ENCODE assay signal across 1 cellular context in the genomic region with DNA sequence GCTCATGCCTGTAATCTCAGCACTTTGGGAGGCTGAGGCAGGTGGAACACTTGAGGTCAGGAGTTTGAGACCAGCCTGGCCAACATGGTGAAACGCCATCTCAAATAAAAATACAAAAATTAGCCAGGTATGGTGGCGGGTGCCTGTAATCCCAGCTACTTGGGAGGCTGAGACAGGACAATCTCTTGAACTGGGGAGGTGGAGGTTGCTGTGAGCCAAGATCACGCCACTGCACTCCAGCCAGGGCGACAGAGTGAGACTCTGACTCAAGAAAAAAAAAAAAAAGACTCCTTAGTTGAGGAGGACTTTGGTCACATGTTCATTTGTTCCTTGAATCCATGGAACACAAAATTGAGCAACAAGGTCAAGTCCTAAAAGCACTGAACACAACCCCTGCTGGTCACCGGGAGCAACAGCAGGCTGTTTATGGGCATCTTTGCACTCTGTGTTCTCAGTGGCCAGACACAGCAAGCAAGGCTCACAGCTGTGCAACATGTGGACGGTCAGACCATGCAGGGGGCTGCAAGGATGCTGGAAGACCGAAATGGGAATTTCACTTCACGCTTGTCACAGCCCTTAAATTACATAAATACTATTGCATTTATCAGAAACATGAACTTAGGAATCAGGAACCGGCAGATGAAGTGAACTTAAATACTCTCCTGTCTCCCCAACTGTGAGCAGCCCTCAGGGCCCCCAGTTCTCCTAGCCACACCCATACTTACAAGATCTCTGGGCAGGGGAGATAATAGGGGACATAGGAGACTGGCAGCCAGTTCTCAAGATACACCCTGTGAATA.
TF ChIP-seq lines count a peak whose summit lies in the region.

No MANE protein-coding gene starts in this region.

TF ChIP-seq in K562, 482 proteins besides CTCF, POLR2A, EP300 and RAD21 (continued from another document and continues in another):
- TF ChIP-seq ZNF431 (CRISPR knock-in tag; IDR thresholded peaks at IDR 0.05), result no peak
- TF ChIP-seq, protein P1, sequence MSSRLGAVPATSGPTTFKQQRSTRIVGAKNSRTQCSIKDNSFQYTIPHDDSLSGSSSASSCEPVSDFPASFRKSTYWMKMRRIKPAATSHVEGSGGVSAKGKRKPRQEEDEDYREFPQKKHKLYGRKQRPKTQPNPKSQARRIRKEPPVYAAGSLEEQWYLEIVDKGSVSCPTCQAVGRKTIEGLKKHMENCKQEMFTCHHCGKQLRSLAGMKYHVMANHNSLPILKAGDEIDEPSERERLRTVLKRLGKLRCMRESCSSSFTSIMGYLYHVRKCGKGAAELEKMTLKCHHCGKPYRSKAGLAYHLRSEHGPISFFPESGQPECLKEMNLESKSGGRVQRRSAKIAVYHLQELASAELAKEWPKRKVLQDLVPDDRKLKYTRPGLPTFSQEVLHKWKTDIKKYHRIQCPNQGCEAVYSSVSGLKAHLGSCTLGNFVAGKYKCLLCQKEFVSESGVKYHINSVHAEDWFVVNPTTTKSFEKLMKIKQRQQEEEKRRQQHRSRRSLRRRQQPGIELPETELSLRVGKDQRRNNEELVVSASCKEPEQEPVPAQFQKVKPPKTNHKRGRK (tag; IDR thresholded peaks at IDR 0.05), result no peak
- TF ChIP-seq GTF2E2 (tag; IDR thresholded peaks at IDR 0.05), result no peak
- TF ChIP-seq L3MBTL2 (IDR thresholded peaks at IDR 0.05), result peak; percentile 31; the same call in 1 of the 2 replicates
- TF ChIP-seq ZNF589 (CRISPR knock-in tag; IDR thresholded peaks at IDR 0.05; ENCODE audit: low read depth), result no peak
- no peak for TF ChIP-seq BDP1 (IDR thresholded peaks at IDR 0.05; ENCODE audit: insufficient read depth, insufficient read length)
- no peak for TF ChIP-seq SREBF2 (CRISPR knock-in tag; IDR thresholded peaks at IDR 0.05)
- TF ChIP-seq ESRRB (CRISPR knock-in tag; IDR thresholded peaks at IDR 0.05; ENCODE audit: borderline replicate concordance), result no peak
- peak in 1 of 2 experiments; percentile 92; a peak in 2 of 4 replicates for TF ChIP-seq SRF (CRISPR knock-in tag; IDR thresholded peaks at IDR 0.05)
- peak; percentile 49 for TF ChIP-seq TCF3 (CRISPR knock-in tag; IDR thresholded peaks at IDR 0.05)
- no peak for TF ChIP-seq ELF2 (CRISPR knock-in tag; IDR thresholded peaks at IDR 0.05)
- no peak for TF ChIP-seq FOXJ2 (tag; IDR thresholded peaks at IDR 0.05)
- TF ChIP-seq TRIM24 (IDR thresholded peaks at IDR 0.05), result peak in 1 of 2 experiments; percentile 45; a peak in 1 of 4 replicates
- no peak for TF ChIP-seq PHF20 (IDR thresholded peaks at IDR 0.05; ENCODE audit: partially characterized antibody)
- TF ChIP-seq XRCC4 (IDR thresholded peaks at IDR 0.05; ENCODE audit: extremely low read depth, insufficient read depth, insufficient read length), result no peak
- TF ChIP-seq, protein P2, sequence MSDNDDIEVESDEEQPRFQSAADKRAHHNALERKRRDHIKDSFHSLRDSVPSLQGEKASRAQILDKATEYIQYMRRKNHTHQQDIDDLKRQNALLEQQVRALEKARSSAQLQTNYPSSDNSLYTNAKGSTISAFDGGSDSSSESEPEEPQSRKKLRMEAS (CRISPR knock-in tag; IDR thresholded peaks at IDR 0.05), result peak; percentile 63
- TF ChIP-seq, protein P3, sequence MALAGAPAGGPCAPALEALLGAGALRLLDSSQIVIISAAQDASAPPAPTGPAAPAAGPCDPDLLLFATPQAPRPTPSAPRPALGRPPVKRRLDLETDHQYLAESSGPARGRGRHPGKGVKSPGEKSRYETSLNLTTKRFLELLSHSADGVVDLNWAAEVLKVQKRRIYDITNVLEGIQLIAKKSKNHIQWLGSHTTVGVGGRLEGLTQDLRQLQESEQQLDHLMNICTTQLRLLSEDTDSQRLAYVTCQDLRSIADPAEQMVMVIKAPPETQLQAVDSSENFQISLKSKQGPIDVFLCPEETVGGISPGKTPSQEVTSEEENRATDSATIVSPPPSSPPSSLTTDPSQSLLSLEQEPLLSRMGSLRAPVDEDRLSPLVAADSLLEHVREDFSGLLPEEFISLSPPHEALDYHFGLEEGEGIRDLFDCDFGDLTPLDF (CRISPR knock-in tag; IDR thresholded peaks at IDR 0.05), result 0 out of 2 replicates have a peak, but pooled peaks have one; percentile 19
- 0 out of 2 replicates have a peak, but pooled peaks have one; percentile 30 for TF ChIP-seq ZNF644 (tag; IDR thresholded peaks at IDR 0.05; ENCODE audit: low read depth)
- TF ChIP-seq THRAP3 (IDR thresholded peaks at IDR 0.05; ENCODE audit: borderline replicate concordance), result no peak
- TF ChIP-seq, protein P4, sequence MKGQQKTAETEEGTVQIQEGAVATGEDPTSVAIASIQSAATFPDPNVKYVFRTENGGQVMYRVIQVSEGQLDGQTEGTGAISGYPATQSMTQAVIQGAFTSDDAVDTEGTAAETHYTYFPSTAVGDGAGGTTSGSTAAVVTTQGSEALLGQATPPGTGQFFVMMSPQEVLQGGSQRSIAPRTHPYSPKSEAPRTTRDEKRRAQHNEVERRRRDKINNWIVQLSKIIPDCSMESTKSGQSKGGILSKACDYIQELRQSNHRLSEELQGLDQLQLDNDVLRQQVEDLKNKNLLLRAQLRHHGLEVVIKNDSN (CRISPR knock-in tag; IDR thresholded peaks at IDR 0.05), result peak; percentile 75
- TF ChIP-seq MECOM (CRISPR knock-in tag; IDR thresholded peaks at IDR 0.05), result no peak
- TF ChIP-seq NUFIP1 (IDR thresholded peaks at IDR 0.05; ENCODE audit: partially characterized antibody), result no peak
- TF ChIP-seq, protein P5, sequence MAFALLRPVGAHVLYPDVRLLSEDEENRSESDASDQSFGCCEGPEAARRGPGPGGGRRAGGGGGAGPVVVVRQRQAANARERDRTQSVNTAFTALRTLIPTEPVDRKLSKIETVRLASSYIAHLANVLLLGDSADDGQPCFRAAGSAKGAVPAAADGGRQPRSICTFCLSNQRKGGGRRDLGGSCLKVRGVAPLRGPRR (CRISPR knock-in tag; IDR thresholded peaks at IDR 0.05), result no peak
- TF ChIP-seq TFAM (CRISPR knock-in tag; conservative IDR thresholded peaks at IDR 0.05), result no peak
- TF ChIP-seq, protein P6, sequence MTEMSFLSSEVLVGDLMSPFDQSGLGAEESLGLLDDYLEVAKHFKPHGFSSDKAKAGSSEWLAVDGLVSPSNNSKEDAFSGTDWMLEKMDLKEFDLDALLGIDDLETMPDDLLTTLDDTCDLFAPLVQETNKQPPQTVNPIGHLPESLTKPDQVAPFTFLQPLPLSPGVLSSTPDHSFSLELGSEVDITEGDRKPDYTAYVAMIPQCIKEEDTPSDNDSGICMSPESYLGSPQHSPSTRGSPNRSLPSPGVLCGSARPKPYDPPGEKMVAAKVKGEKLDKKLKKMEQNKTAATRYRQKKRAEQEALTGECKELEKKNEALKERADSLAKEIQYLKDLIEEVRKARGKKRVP (CRISPR knock-in tag; IDR thresholded peaks at IDR 0.05), result 0 out of 2 replicates have a peak, but pooled peaks have one; percentile 10
- TF ChIP-seq, protein P7, sequence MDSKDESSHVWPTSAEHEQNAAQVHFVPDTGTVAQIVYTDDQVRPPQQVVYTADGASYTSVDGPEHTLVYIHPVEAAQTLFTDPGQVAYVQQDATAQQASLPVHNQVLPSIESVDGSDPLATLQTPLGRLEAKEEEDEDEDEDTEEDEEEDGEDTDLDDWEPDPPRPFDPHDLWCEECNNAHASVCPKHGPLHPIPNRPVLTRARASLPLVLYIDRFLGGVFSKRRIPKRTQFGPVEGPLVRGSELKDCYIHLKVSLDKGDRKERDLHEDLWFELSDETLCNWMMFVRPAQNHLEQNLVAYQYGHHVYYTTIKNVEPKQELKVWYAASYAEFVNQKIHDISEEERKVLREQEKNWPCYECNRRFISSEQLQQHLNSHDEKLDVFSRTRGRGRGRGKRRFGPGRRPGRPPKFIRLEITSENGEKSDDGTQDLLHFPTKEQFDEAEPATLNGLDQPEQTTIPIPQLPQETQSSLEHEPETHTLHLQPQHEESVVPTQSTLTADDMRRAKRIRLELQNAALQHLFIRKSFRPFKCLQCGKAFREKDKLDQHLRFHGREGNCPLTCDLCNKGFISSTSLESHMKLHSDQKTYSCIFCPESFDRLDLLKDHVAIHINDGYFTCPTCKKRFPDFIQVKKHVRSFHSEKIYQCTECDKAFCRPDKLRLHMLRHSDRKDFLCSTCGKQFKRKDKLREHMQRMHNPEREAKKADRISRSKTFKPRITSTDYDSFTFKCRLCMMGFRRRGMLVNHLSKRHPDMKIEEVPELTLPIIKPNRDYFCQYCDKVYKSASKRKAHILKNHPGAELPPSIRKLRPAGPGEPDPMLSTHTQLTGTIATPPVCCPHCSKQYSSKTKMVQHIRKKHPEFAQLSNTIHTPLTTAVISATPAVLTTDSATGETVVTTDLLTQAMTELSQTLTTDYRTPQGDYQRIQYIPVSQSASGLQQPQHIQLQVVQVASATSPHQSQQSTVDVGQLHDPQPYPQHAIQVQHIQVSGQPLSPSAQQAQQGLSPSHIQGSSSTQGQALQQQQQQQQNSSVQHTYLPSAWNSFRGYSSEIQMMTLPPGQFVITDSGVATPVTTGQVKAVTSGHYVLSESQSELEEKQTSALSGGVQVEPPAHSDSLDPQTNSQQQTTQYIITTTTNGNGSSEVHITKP (IDR thresholded peaks at IDR 0.05; ENCODE audit: partially characterized antibody), result peak; percentile 4
- no peak for TF ChIP-seq CREBBP (IDR thresholded peaks at IDR 0.05; ENCODE audit: low read depth, low read length)
- no peak for TF ChIP-seq NR2C2 (CRISPR knock-in tag; IDR thresholded peaks at IDR 0.05)
- TF ChIP-seq NR2C2 (tag; IDR thresholded peaks at IDR 0.05), result peak; percentile 53; the same call in 1 of the 2 replicates
- no peak for TF ChIP-seq MEIS2 (IDR thresholded peaks at IDR 0.05; ENCODE audit: partially characterized antibody)
- TF ChIP-seq NELFE (IDR thresholded peaks at IDR 0.05; ENCODE audit: insufficient read depth, insufficient read length), result no peak
- no peak for TF ChIP-seq SNIP1 (IDR thresholded peaks at IDR 0.05; ENCODE audit: low read depth)
- no peak for TF ChIP-seq BHLHE40 (IDR thresholded peaks at IDR 0.05; ENCODE audit: low read length)
- no peak for TF ChIP-seq ZNF436 (CRISPR knock-in tag; IDR thresholded peaks at IDR 0.05)
- no peak for TF ChIP-seq FOXK1 (CRISPR knock-in tag; IDR thresholded peaks at IDR 0.05; ENCODE audit: borderline replicate concordance)
- no peak for TF ChIP-seq PYGO2 (tag; IDR thresholded peaks at IDR 0.05)
- TF ChIP-seq NCOA4 (IDR thresholded peaks at IDR 0.05; ENCODE audit: partially characterized antibody), result no peak
- TF ChIP-seq CCNT2 (IDR thresholded peaks at IDR 0.05; ENCODE audit: borderline replicate concordance, extremely low read depth, insufficient read length, low read depth, low read length), result no peak
- TF ChIP-seq ZNF766 (CRISPR knock-in tag; conservative IDR thresholded peaks at IDR 0.05), result 0 out of 2 replicates have a peak, but pooled peaks have one; percentile 31
- no peak for TF ChIP-seq ZNF507 (tag; conservative IDR thresholded peaks at IDR 0.05)
- TF ChIP-seq BACH1 (tag; IDR thresholded peaks at IDR 0.05), result no peak
- TF ChIP-seq RAD51 (IDR thresholded peaks at IDR 0.05; ENCODE audit: borderline replicate concordance, low read depth), result peak; percentile 67; the same call in 1 of the 2 replicates
- no peak for TF ChIP-seq POLR2AphosphoS5 (IDR thresholded peaks at IDR 0.05; ENCODE audit: control insufficient read depth, insufficient read depth, low read depth, low read length)
- TF ChIP-seq, protein P8, sequence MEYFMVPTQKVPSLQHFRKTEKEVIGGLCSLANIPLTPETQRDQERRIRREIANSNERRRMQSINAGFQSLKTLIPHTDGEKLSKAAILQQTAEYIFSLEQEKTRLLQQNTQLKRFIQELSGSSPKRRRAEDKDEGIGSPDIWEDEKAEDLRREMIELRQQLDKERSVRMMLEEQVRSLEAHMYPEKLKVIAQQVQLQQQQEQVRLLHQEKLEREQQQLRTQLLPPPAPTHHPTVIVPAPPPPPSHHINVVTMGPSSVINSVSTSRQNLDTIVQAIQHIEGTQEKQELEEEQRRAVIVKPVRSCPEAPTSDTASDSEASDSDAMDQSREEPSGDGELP (CRISPR knock-in tag; IDR thresholded peaks at IDR 0.05; ENCODE audit: borderline replicate concordance), result peak; percentile 95
- TF ChIP-seq MYBL2 (IDR thresholded peaks at IDR 0.05; ENCODE audit: low read depth), result no peak
- TF ChIP-seq MYBL2 (CRISPR knock-in tag; IDR thresholded peaks at IDR 0.05; ENCODE audit: borderline replicate concordance), result no peak
- no peak for TF ChIP-seq BRD9 (IDR thresholded peaks at IDR 0.05; ENCODE audit: low read depth, partially characterized antibody)
- TF ChIP-seq ZNF561 (CRISPR knock-in tag; conservative IDR thresholded peaks at IDR 0.05), result no peak
- no peak for TF ChIP-seq ZSCAN29 (IDR thresholded peaks at IDR 0.05)
- TF ChIP-seq EP400 (IDR thresholded peaks at IDR 0.05), result peak; percentile 46; the same call in 1 of the 2 replicates
- TF ChIP-seq SUPT5H (IDR thresholded peaks at IDR 0.05), result no peak
- TF ChIP-seq KHSRP (IDR thresholded peaks at IDR 0.05), result no peak
- TF ChIP-seq, protein P9, sequence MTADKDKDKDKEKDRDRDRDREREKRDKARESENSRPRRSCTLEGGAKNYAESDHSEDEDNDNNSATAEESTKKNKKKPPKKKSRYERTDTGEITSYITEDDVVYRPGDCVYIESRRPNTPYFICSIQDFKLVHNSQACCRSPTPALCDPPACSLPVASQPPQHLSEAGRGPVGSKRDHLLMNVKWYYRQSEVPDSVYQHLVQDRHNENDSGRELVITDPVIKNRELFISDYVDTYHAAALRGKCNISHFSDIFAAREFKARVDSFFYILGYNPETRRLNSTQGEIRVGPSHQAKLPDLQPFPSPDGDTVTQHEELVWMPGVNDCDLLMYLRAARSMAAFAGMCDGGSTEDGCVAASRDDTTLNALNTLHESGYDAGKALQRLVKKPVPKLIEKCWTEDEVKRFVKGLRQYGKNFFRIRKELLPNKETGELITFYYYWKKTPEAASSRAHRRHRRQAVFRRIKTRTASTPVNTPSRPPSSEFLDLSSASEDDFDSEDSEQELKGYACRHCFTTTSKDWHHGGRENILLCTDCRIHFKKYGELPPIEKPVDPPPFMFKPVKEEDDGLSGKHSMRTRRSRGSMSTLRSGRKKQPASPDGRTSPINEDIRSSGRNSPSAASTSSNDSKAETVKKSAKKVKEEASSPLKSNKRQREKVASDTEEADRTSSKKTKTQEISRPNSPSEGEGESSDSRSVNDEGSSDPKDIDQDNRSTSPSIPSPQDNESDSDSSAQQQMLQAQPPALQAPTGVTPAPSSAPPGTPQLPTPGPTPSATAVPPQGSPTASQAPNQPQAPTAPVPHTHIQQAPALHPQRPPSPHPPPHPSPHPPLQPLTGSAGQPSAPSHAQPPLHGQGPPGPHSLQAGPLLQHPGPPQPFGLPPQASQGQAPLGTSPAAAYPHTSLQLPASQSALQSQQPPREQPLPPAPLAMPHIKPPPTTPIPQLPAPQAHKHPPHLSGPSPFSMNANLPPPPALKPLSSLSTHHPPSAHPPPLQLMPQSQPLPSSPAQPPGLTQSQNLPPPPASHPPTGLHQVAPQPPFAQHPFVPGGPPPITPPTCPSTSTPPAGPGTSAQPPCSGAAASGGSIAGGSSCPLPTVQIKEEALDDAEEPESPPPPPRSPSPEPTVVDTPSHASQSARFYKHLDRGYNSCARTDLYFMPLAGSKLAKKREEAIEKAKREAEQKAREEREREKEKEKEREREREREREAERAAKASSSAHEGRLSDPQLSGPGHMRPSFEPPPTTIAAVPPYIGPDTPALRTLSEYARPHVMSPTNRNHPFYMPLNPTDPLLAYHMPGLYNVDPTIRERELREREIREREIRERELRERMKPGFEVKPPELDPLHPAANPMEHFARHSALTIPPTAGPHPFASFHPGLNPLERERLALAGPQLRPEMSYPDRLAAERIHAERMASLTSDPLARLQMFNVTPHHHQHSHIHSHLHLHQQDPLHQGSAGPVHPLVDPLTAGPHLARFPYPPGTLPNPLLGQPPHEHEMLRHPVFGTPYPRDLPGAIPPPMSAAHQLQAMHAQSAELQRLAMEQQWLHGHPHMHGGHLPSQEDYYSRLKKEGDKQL (CRISPR knock-in tag; IDR thresholded peaks at IDR 0.05; ENCODE audit: borderline replicate concordance), result no peak
